10 cellular contexts compared by ENCODE assay signal in the genomic region with DNA sequence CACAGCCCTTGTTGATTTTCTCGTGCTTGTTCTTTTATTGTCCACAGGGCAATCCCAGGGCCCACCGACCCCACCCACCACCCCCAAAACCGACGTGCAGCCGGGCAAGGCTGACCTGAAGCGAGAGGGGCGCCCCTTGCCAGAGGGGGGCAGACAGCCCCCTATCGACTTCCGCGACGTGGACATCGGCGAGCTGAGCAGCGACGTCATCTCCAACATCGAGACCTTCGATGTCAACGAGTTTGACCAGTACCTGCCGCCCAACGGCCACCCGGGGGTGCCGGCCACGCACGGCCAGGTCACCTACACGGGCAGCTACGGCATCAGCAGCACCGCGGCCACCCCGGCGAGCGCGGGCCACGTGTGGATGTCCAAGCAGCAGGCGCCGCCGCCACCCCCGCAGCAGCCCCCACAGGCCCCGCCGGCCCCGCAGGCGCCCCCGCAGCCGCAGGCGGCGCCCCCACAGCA. TPM values are rescaled to one million over a fixed set of nuclear protein-coding genes. Genes with fewer than 3 reads are reported as not detected.
DNase-seq lines count a peak whose midpoint lies in the region; ATAC-seq and TF ChIP-seq lines count a peak whose summit lies in the region.
"Had no signal": no experiment of that assay in that cellular context is flagged by ENCODE, and none has a peak within 500 bp of the region (broad histone marks: within the 10 kb centered on the region; RNA-seq: fewer than 3 reads in every experiment).

No MANE protein-coding gene starts in this region.

- DNase-seq in heart right ventricle (peak in 1 of 2 donors; percentile 32), cardiac septum (ENCODE audit: low spot score) (no peak), midbrain (lab: John Stamatoyannopoulos, UW) (peak; percentile 41), transverse colon (no peak), COLO668 (lab: John Stamatoyannopoulos, UW; ENCODE audit: unreplicated experiment) (no peak), ACHN (no peak)
- no peak for DNase-seq in activated CD4-positive, alpha-beta T cell treated with anti-CD3 and anti-CD28 coated beads for 4 hours

- H3K36me3 ChIP-seq in heart right ventricle (peaks cover 0 to 26% (median 0%) of the 10 kb centered on the region in 9 donors), duodenal mucosa (ENCODE audit: control insufficient read depth in 1 of 2, insufficient read depth in 2 of 2, low read length in 2 of 2) (peaks cover 7 to 10% of the 10 kb centered on the region in 2 donors), transverse colon (no peaks in the 10 kb centered on the region)

- H3K27me3 ChIP-seq in heart right ventricle (peaks cover 0 to 68% (median 54%) of the 10 kb centered on the region in 7 donors), duodenal mucosa (ENCODE audit: control insufficient read depth in 1 of 2, insufficient read depth in 2 of 2, low read length in 2 of 2) (peaks cover 10 to 13% of the 10 kb centered on the region in 2 donors), transverse colon (peaks cover 57% of the 10 kb centered on the region)

- ATAC-seq in heart right ventricle = no peak
- ATAC-seq: A549 had no signal

- H3K9me3 ChIP-seq in heart right ventricle = no peaks in the 10 kb centered on the region
- no peaks in the 10 kb centered on the region for H3K9me3 ChIP-seq in duodenal mucosa (ENCODE audit: control insufficient read depth in 1 of 2, low read length in 2 of 2)
- no peaks in the 10 kb centered on the region for H3K9me3 ChIP-seq in transverse colon
- H3K9me3 ChIP-seq: A549 had no signal

- 16 to 30% methylated on average over 43 to 45 of the region's 45 CpGs for WGBS in heart right ventricle, 2 donors
- WGBS in transverse colon (ENCODE audit: low coverage in 1 of 2), 2 donors = 38% methylated on average over 17 of the region's 45 CpGs; no CpG with 5 or more reads in 1 of the 2 donors

- H3K27ac ChIP-seq in heart right ventricle (peak overlapping the region in 9 of 10 donors; percentile 16 to 94 (median 82)), duodenal mucosa (ENCODE audit: low read depth, low read length) (no peak overlapping the region), transverse colon (peak overlapping the region; percentile 75 to 88 (median 87))
- H3K27ac ChIP-seq: A549 had no signal

- peak overlapping the region; percentile 63 to 66 for H3K9ac ChIP-seq in duodenal mucosa (ENCODE audit: low read depth in 1 of 2, low read length in 2 of 2)

- H3K4me3 ChIP-seq in heart right ventricle (peak overlapping the region; percentile 37 to 85 (median 72)), duodenal mucosa (ENCODE audit: low read depth in 1 of 2, low read length in 2 of 2) (peak overlapping the region; percentile 76 to 87), transverse colon (peak overlapping the region in 3 of 4 donors; percentile 54 to 66 (median 62))

- TF ChIP-seq CTCF in heart right ventricle (IDR thresholded peaks at IDR 0.05) = no peak
- TF ChIP-seq CTCF in transverse colon (IDR thresholded peaks at IDR 0.05) = no peak

- intact Hi-C loops in heart right ventricle (cut with DNase I) (loop anchor here in 6 of 10 donors (5.0 to 10.0 kb wide), 10 partner anchors 44 to 421 kb away; no protein-coding TSS in a partner anchor), cardiac septum (cut with DNase I) (loop anchor here (5.0 to 10.0 kb wide), 4 partner anchors 64 to 391 kb away; no protein-coding TSS in a partner anchor), transverse colon (cut with DNase I; ENCODE audit: low total_unique reads) (loop anchor here (5.0 kb wide), 1 partner anchor 414 kb away; no protein-coding TSS in a partner anchor)

- H3K4me1 ChIP-seq in heart right ventricle (peaks cover 0 to 59% (median 33%) of the 10 kb centered on the region in 9 donors), duodenal mucosa (ENCODE audit: control insufficient read depth in 1 of 2, insufficient read depth in 2 of 2, low read length in 2 of 2) (peaks cover 16 to 24% of the 10 kb centered on the region in 2 donors), transverse colon (peaks cover 0 to 52% (median 22%) of the 10 kb centered on the region in 4 donors)

- no peak for TF ChIP-seq EP300 in transverse colon (IDR thresholded peaks at IDR 0.05; ENCODE audit: low read depth)

- in situ Hi-C loops in transverse colon (cut with MboI; ENCODE audit: low pct_ligation_motif_present in 1 of 4, low pct_unique_long_range_greater_than_20kb in 1 of 4, low sequenced_read_pairs in 3 of 4) (loop anchor here in 3 of 4 donors (25.0 kb wide), 2 partner anchors 636 to 661 kb away; no protein-coding TSS in a partner anchor), ACHN (cut with HindIII; ENCODE audit: low pct_ligation_motif_present, low pct_unique_long_range_greater_than_20kb, low sequenced_read_pairs) (no loop called here)

- TF ChIP-seq POLR2A in transverse colon (IDR thresholded peaks at IDR 0.05) = no peak

RNA-seq across cellular contexts. Expression of a gene that starts 2.7 kb away (rescaled TPM):
- total RNA-seq in heart right ventricle = 10 to 100 TPM in 8 of 10 donors, 1 to 10 TPM in 2; 7.9 to 25.7 (median 12.8) TPM
- 10 to 100 TPM in 1 of 2 donors, 1 to 10 TPM in 1; 5.0 to 16.1 TPM for polyA plus RNA-seq in heart right ventricle
- 24.0 TPM for total RNA-seq in cardiac septum
- 10 to 100 TPM; 35.2 to 55.7 (median 42.3) TPM for total RNA-seq in transverse colon
- total RNA-seq: T-helper 2 cell treated with Interferon-gamma antibody and Interleukin-4, amounts not matched to agents 100 ng/mL and 5 ng/mL, for 36 hours had no signal
